Comparison of ENCODE assay signal across 8 cellular contexts in the genomic region with DNA sequence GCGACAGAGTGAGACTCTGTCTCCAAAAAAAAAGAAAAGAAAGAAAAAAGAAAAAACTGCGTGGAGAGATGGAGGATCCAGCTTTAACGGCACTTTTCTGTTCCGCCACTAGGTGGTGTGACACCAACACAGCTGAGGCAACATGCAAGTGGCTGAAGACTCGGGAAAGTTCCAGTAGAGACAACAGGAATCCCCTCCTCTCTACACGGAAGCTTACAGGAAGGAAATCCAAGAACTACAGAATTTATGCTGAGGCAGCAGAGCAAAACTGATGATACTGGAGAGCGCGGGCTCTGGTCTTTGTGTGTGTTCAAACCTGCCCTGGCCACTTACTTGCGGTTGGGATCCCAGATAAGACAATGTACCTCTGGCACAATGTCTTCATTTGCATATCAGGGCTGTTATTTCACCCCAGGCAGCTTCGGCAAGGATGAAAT. TPM values are rescaled to one million over a fixed set of nuclear protein-coding genes. Genes with fewer than 3 reads are reported as not detected.
A peak's percentile ranks its signal among the peaks of the same experiment; 100 is the strongest.
DNase-seq lines count a peak whose midpoint lies in the region; ATAC-seq and TF ChIP-seq lines count a peak whose summit lies in the region.

No MANE protein-coding gene starts in this region.

- peak in 1 of 2 donors; percentile 20 for TF ChIP-seq POLR2A in tibial nerve (IDR thresholded peaks at IDR 0.05)

- peaks cover 87% of the 10 kb centered on the region for H3K4me1 Mint-ChIP-seq in activated naive CD4-positive, alpha-beta T cell treated with anti-CD3 and anti-CD28 coated beads for 36 hours (ENCODE audit: low read depth)
- H3K4me1 Mint-ChIP-seq in nephron progenitor cell, result peaks cover 66% of the 10 kb centered on the region

- H3K4me3 ChIP-seq in fibroblast of villous mesenchyme (ENCODE audit: low read depth, low read length), result no peak overlapping the region
- no peak overlapping the region for H3K4me3 ChIP-seq in tibial nerve

- H3K9me3 Mint-ChIP-seq in activated naive CD4-positive, alpha-beta T cell treated with anti-CD3 and anti-CD28 coated beads for 36 hours, result no peaks in the 10 kb centered on the region
- no peaks in the 10 kb centered on the region for H3K9me3 Mint-ChIP-seq in nephron progenitor cell

- TF ChIP-seq CTCF in RWPE1 (conservative IDR thresholded peaks at IDR 0.05; ENCODE audit: low read depth) (peak; percentile 93), fibroblast of villous mesenchyme (IDR thresholded peaks at IDR 0.05; ENCODE audit: insufficient read depth, low read depth, low read length) (peak; percentile 91), nephron progenitor cell (IDR thresholded peaks at IDR 0.05) (peak; percentile 82), tibial nerve (IDR thresholded peaks at IDR 0.05) (peak; percentile 78 to 92 (median 83))

- H3K4me3 Mint-ChIP-seq in activated naive CD4-positive, alpha-beta T cell treated with anti-CD3 and anti-CD28 coated beads for 36 hours, result peak overlapping the region; percentile 1
- no peak overlapping the region for H3K4me3 Mint-ChIP-seq in nephron progenitor cell

- H3K27me3 Mint-ChIP-seq in activated naive CD4-positive, alpha-beta T cell treated with anti-CD3 and anti-CD28 coated beads for 36 hours (ENCODE audit: low read depth), result no peaks in the 10 kb centered on the region
- no peaks in the 10 kb centered on the region for H3K27me3 Mint-ChIP-seq in nephron progenitor cell (ENCODE audit: low read depth, poor library complexity)

- WGBS in tibial nerve, 2 donors, result 7 to 10% methylated on average over 10 of the region's 10 CpGs

- no peaks in the 10 kb centered on the region for H3K9me3 ChIP-seq in tibial nerve

- peaks cover 5 to 85% (median 35%) of the 10 kb centered on the region in 4 donors for H3K4me1 ChIP-seq in tibial nerve

- H3K27me3 ChIP-seq in tibial nerve, result no peaks in the 10 kb centered on the region

- intact Hi-C loops in activated naive CD4-positive, alpha-beta T cell treated with anti-CD3 and anti-CD28 coated beads for 36 hours (cut with micrococcal nuclease), result loop anchor here (1.0 kb wide), 2 partner anchors 10 to 54 kb away; a partner anchor contains a TSS

- peaks cover 0 to 5% (median 0%) of the 10 kb centered on the region in 3 donors for H3K36me3 ChIP-seq in tibial nerve

- TF ChIP-seq EP300 in tibial nerve (IDR thresholded peaks at IDR 0.05), result peak; percentile 41 to 62

- H3K27ac ChIP-seq in RWPE1, result peak overlapping the region; percentile 93
- peak overlapping the region; percentile 9 to 86 (median 77) for H3K27ac ChIP-seq in tibial nerve

- ATAC-seq in HG02759 (IDR thresholded peaks at IDR 0.05; ENCODE audit: unreplicated experiment), result no peak

- peaks cover 15% of the 10 kb centered on the region for H3K36me3 Mint-ChIP-seq in activated naive CD4-positive, alpha-beta T cell treated with anti-CD3 and anti-CD28 coated beads for 36 hours (ENCODE audit: low read depth)
- peaks cover 8% of the 10 kb centered on the region for H3K36me3 Mint-ChIP-seq in nephron progenitor cell (ENCODE audit: low read depth)

- DNase-seq in DMS53 treated with DMSO at 0.1 percent for 48 hours (lab: John Stamatoyannopoulos, UW; ENCODE audit: unreplicated experiment) (peak; percentile 61), HuH-7 (ENCODE audit: low spot score) (peak; percentile 78), RWPE1 (ENCODE audit: low spot score) (peak; percentile 85), fibroblast of villous mesenchyme (ENCODE audit: low read depth) (peak; percentile 90), nephron progenitor cell (peak; percentile 74), tibial nerve (ENCODE audit: low spot score in 2 of 2) (peak; percentile 43 to 77)
- DNase-seq in activated naive CD4-positive, alpha-beta T cell treated with anti-CD3 and anti-CD28 coated beads for 36 hours, result peak; percentile 86

- POLR2A ChIA-PET in RWPE1 (lab: Yijun Ruan, JAX; ENCODE audit: low non-redundant PET), result no interaction called here

- CTCF ChIA-PET in RWPE1 (lab: Yijun Ruan, JAX), result interaction anchor here (0.5 to 1.8 kb wide), 15 partner anchors 8 to 1649 kb away, joined by 3 to 7 read pairs (median 4); a partner anchor contains a TSS
- CTCF ChIA-PET in activated naive CD4-positive, alpha-beta T cell treated with anti-CD3 and anti-CD28 coated beads for 36 hours (lab: Charles Lee), result interaction anchor here (0.6 to 3.9 kb wide), 27 partner anchors 8 to 1413 kb away, joined by 3 to 48 read pairs (median 4); a partner anchor contains a TSS

- H3K27ac Mint-ChIP-seq in activated naive CD4-positive, alpha-beta T cell treated with anti-CD3 and anti-CD28 coated beads for 36 hours, result peak overlapping the region; percentile 80
- H3K27ac Mint-ChIP-seq in nephron progenitor cell, result peak overlapping the region; percentile 97

RNA-seq across cellular contexts. Expression of a gene that starts 9.9 kb away (rescaled TPM):
- total RNA-seq in activated naive CD4-positive, alpha-beta T cell treated with anti-CD3 and anti-CD28 coated beads for 36 hours, result 10 to 100 TPM; 77.9 to 80.5 TPM
- total RNA-seq in fibroblast of villous mesenchyme, result 45.8 and 47.4 TPM in 2 replicates
- 100 to 1,000 TPM in 2 of 4 donors, 10 to 100 TPM in 2; 75.4 to 129 (median 95.6) TPM for total RNA-seq in tibial nerve

RNA-seq across cellular contexts. Expression of a gene that starts 54.0 kb away (rescaled TPM):
- 1 to 10 TPM; 2.1 to 2.8 TPM for total RNA-seq in activated naive CD4-positive, alpha-beta T cell treated with anti-CD3 and anti-CD28 coated beads for 36 hours
- 1.7 and 3.9 TPM in 2 replicates for total RNA-seq in fibroblast of villous mesenchyme
- total RNA-seq in tibial nerve, result 10 to 100 TPM; 67.5 to 95.0 (median 77.4) TPM

Comparison
In these comparisons a context has a peak if more than half of its experiments do, and no peak if none do; other contexts are left out.
1. RNA of a gene that starts 54.0 kb away (total RNA-seq): 67.5 to 95.0 TPM in tibial nerve; 2.1 to 2.8 TPM in activated naive CD4-positive, alpha-beta T cell treated with anti-CD3 and anti-CD28 coated beads for 36 hours and 1.7 to 3.9 TPM in fibroblast of villous mesenchyme; every median in the first group is over 10 times any median in the second.
2. Peak in every context shown above with its lines, with median percentiles within 50 percentile points of each other: DNase-seq and CTCF ChIP-seq.